Comparison of ENCODE assay signal across 8 cellular contexts in the genomic region with DNA sequence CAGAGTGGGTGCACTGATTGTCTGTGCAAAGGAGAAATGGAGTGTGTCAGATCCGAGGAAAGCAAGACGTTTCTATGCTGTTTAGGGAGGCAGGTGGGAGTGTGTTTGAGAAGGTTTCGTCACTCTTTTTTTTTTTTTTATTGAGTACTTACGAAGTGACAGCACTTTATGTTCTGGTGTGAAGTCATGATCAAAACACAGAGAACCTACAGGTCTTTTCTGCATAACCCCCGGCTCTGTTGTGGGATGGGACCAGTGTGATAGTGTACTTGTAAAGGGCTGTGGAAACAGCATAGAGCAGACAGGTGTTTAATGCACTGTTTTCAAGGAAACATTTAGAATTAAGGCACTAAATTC. TPM values are rescaled to one million over a fixed set of nuclear protein-coding genes. Genes with fewer than 3 reads are reported as not detected.
DNase-seq lines count a peak whose midpoint lies in the region; ATAC-seq and TF ChIP-seq lines count a peak whose summit lies in the region.

No MANE protein-coding gene starts in this region.

- peaks cover 26% of the 10 kb centered on the region for H3K4me1 Mint-ChIP-seq in activated CD4-positive, alpha-beta T cell treated with anti-CD3 and anti-CD28 coated beads for 36 hours
- peaks cover 24% of the 10 kb centered on the region for H3K4me1 Mint-ChIP-seq in T-helper 2 cell treated with Interferon-gamma antibody and Interleukin-4, amounts not matched to agents 5 μg/mL and 100 μg/mL, for 36 hours (ENCODE audit: low read depth)

- H3K4me3 ChIP-seq in fibroblast of the aortic adventitia (ENCODE audit: low read depth, low read length) (peak overlapping the region; percentile 93), rectal smooth muscle tissue (ENCODE audit: low read length) (peak overlapping the region; percentile 81)

- intact Hi-C loops in activated CD4-positive, alpha-beta T cell treated with anti-CD3 and anti-CD28 coated beads for 36 hours (cut with DNase I, micrococcal nuclease) = loop anchor here (1.0 to 10.0 kb wide), 9 partner anchors 11 to 1350 kb away; partner anchors contain the start of genes AIDA (in 1 of the 2), BROX (in 1 of the 2), DISP1 (in 1 of the 2) and TAF1A (in 1 of the 2)
- intact Hi-C loops in posterior cingulate gyrus (cut with DNase I) = loop anchor here (2.0 kb wide), 1 partner anchor 68 kb away; the partner anchor contains the start of genes AIDA and BROX

- H3K36me3 ChIP-seq in rectal smooth muscle tissue (ENCODE audit: control insufficient read depth, insufficient read depth, low read length) = no peaks in the 10 kb centered on the region

- POLR2A ChIA-PET in activated CD4-positive, alpha-beta T cell treated with anti-CD3 and anti-CD28 coated beads for 36 hours (lab: Charles Lee) = interaction anchor here (1.0 to 1.7 kb wide), 4 partner anchors 10 to 68 kb away, joined by 3 to 8 read pairs (median 7); partner anchors contain the start of genes AIDA, BROX and TAF1A

- no peaks in the 10 kb centered on the region for H3K27me3 ChIP-seq in rectal smooth muscle tissue (ENCODE audit: control insufficient read depth, insufficient read depth, low read length)

- peaks cover 10% of the 10 kb centered on the region for H3K36me3 Mint-ChIP-seq in activated CD4-positive, alpha-beta T cell treated with anti-CD3 and anti-CD28 coated beads for 36 hours (ENCODE audit: low read depth)
- peaks cover 27% of the 10 kb centered on the region for H3K36me3 Mint-ChIP-seq in T-helper 2 cell treated with Interferon-gamma antibody and Interleukin-4, amounts not matched to agents 5 μg/mL and 100 μg/mL, for 36 hours (ENCODE audit: low read depth)

- peak overlapping the region; percentile 86 for H3K4me3 Mint-ChIP-seq in activated CD4-positive, alpha-beta T cell treated with anti-CD3 and anti-CD28 coated beads for 36 hours
- H3K4me3 Mint-ChIP-seq in T-helper 2 cell treated with Interferon-gamma antibody and Interleukin-4, amounts not matched to agents 5 μg/mL and 100 μg/mL, for 36 hours = peak overlapping the region; percentile 100

- CTCF ChIA-PET in activated CD4-positive, alpha-beta T cell treated with anti-CD3 and anti-CD28 coated beads for 36 hours (lab: Charles Lee) = interaction anchor here (0.7 to 2.6 kb wide), 7 partner anchors 9 to 179 kb away, joined by 3 to 15 read pairs (median 8); no protein-coding TSS in a partner anchor

- H3K9ac ChIP-seq in rectal smooth muscle tissue (ENCODE audit: low read length) = peak overlapping the region; percentile 75

- DNase-seq in activated CD4-positive, alpha-beta T cell treated with anti-CD3 and anti-CD28 coated beads for 36 hours = no peak
- no peak for DNase-seq in activated CD4-positive, alpha-beta T cell treated with anti-CD3 and anti-CD28 coated beads for 48 hours
- no peak for DNase-seq in T-helper 2 cell treated with Interferon-gamma antibody and Interleukin-4, amounts not matched to agents 5 μg/mL and 100 μg/mL, for 36 hours (ENCODE audit: low spot score)
- DNase-seq in fibroblast of the aortic adventitia (ENCODE audit: low read depth) (peak; percentile 29), posterior cingulate gyrus (no peak), SW 1271 (lab: John Stamatoyannopoulos, UW) (no peak)

- ATAC-seq in activated CD4-positive, alpha-beta T cell treated with anti-CD3 and anti-CD28 coated beads for 36 hours = peak; percentile 12
- ATAC-seq in HG03354 (IDR thresholded peaks at IDR 0.05; ENCODE audit: poor library complexity, severe bottlenecking, unreplicated experiment) = no peak

- peak overlapping the region; percentile 95 for H3K27ac Mint-ChIP-seq in activated CD4-positive, alpha-beta T cell treated with anti-CD3 and anti-CD28 coated beads for 36 hours
- H3K27ac Mint-ChIP-seq in T-helper 2 cell treated with Interferon-gamma antibody and Interleukin-4, amounts not matched to agents 5 μg/mL and 100 μg/mL, for 36 hours = peak overlapping the region; percentile 96

- no peaks in the 10 kb centered on the region for H3K27me3 Mint-ChIP-seq in activated CD4-positive, alpha-beta T cell treated with anti-CD3 and anti-CD28 coated beads for 36 hours
- no peaks in the 10 kb centered on the region for H3K27me3 Mint-ChIP-seq in T-helper 2 cell treated with Interferon-gamma antibody and Interleukin-4, amounts not matched to agents 5 μg/mL and 100 μg/mL, for 36 hours (ENCODE audit: low read depth)

- H3K4me1 ChIP-seq in rectal smooth muscle tissue (ENCODE audit: control insufficient read depth, insufficient read depth, low read length) = peaks cover 7% of the 10 kb centered on the region

- no peaks in the 10 kb centered on the region for H3K9me3 Mint-ChIP-seq in activated CD4-positive, alpha-beta T cell treated with anti-CD3 and anti-CD28 coated beads for 36 hours (ENCODE audit: low read depth)
- H3K9me3 Mint-ChIP-seq in T-helper 2 cell treated with Interferon-gamma antibody and Interleukin-4, amounts not matched to agents 5 μg/mL and 100 μg/mL, for 36 hours = no peaks in the 10 kb centered on the region

- no peak for TF ChIP-seq CTCF in fibroblast of the aortic adventitia (IDR thresholded peaks at IDR 0.05; ENCODE audit: insufficient read depth, low read length)

- H3K27ac ChIP-seq in rectal smooth muscle tissue (ENCODE audit: low read depth, low read length) = peak overlapping the region; percentile 96

RNA-seq across cellular contexts. Expression of gene MIA3, which starts 26.7 kb away (rescaled TPM):
- total RNA-seq in activated CD4-positive, alpha-beta T cell treated with anti-CD3 and anti-CD28 coated beads for 36 hours = 10 to 100 TPM; 46.7 to 57.9 TPM
- total RNA-seq in fibroblast of the aortic adventitia (ENCODE audit: low replicate concordance) = 61.5 and 81.0 TPM in 2 replicates

RNA-seq across cellular contexts. Expression of gene TAF1A, which starts 54.9 kb away (rescaled TPM):
- total RNA-seq in activated CD4-positive, alpha-beta T cell treated with anti-CD3 and anti-CD28 coated beads for 36 hours = 10 to 100 TPM; 18.5 to 21.1 TPM
- total RNA-seq in fibroblast of the aortic adventitia (ENCODE audit: low replicate concordance) = 11.8 and 16.5 TPM in 2 replicates
